1 cellular context compared by ENCODE assay signal in the genomic region with DNA sequence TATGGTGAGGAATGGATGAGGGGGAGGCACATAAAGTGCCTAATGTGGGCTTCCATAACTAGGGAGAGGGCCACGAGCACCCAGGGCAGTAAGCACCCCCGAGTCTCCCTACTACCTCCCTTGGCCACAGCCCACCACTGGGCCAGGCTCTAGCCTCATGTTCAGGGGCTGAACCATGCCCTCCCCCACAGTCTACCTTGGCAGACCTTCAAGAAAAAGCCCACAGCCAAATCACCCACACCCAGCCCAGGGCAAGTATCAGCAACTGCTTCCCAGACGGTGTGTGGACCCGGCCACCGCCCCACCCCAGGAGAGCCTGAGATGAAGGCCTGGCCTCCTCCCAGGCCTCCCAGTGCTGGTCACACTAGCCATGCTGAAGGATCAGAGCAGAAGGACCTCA.
TF ChIP-seq lines count a peak whose summit lies in the region.

No MANE protein-coding gene starts in this region.

TF ChIP-seq in HEK293, 187 proteins besides CTCF, POLR2A, EP300 and RAD21 (continued from another document):
- TF ChIP-seq, protein P1, sequence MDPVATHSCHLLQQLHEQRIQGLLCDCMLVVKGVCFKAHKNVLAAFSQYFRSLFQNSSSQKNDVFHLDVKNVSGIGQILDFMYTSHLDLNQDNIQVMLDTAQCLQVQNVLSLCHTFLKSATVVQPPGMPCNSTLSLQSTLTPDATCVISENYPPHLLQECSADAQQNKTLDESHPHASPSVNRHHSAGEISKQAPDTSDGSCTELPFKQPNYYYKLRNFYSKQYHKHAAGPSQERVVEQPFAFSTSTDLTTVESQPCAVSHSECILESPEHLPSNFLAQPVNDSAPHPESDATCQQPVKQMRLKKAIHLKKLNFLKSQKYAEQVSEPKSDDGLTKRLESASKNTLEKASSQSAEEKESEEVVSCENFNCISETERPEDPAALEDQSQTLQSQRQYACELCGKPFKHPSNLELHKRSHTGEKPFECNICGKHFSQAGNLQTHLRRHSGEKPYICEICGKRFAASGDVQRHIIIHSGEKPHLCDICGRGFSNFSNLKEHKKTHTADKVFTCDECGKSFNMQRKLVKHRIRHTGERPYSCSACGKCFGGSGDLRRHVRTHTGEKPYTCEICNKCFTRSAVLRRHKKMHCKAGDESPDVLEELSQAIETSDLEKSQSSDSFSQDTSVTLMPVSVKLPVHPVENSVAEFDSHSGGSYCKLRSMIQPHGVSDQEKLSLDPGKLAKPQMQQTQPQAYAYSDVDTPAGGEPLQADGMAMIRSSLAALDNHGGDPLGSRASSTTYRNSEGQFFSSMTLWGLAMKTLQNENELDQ (tag by site-specific recombination; IDR thresholded peaks at IDR 0.05; ENCODE audit: low read depth), result no peak
- peak; percentile 44; the same call in 1 of the 2 replicates for TF ChIP-seq KLF1 (tag by site-specific recombination; IDR thresholded peaks at IDR 0.05)
- no peak for TF ChIP-seq ZNF350 (tag by site-specific recombination; IDR thresholded peaks at IDR 0.05)
- TF ChIP-seq MEIS1 (CRISPR knock-in tag; IDR thresholded peaks at IDR 0.05; ENCODE audit: borderline replicate concordance), result no peak
- TF ChIP-seq, protein P2, sequence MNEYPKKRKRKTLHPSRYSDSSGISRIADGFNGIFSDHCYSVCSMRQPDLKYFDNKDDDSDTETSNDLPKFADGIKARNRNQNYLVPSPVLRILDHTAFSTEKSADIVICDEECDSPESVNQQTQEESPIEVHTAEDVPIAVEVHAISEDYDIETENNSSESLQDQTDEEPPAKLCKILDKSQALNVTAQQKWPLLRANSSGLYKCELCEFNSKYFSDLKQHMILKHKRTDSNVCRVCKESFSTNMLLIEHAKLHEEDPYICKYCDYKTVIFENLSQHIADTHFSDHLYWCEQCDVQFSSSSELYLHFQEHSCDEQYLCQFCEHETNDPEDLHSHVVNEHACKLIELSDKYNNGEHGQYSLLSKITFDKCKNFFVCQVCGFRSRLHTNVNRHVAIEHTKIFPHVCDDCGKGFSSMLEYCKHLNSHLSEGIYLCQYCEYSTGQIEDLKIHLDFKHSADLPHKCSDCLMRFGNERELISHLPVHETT (tag by site-specific recombination; IDR thresholded peaks at IDR 0.05), result no peak
- TF ChIP-seq, protein P3, sequence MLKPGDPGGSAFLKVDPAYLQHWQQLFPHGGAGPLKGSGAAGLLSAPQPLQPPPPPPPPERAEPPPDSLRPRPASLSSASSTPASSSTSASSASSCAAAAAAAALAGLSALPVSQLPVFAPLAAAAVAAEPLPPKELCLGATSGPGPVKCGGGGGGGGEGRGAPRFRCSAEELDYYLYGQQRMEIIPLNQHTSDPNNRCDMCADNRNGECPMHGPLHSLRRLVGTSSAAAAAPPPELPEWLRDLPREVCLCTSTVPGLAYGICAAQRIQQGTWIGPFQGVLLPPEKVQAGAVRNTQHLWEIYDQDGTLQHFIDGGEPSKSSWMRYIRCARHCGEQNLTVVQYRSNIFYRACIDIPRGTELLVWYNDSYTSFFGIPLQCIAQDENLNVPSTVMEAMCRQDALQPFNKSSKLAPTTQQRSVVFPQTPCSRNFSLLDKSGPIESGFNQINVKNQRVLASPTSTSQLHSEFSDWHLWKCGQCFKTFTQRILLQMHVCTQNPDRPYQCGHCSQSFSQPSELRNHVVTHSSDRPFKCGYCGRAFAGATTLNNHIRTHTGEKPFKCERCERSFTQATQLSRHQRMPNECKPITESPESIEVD (tag by site-specific recombination; IDR thresholded peaks at IDR 0.05), result no peak
- TF ChIP-seq, protein P4, sequence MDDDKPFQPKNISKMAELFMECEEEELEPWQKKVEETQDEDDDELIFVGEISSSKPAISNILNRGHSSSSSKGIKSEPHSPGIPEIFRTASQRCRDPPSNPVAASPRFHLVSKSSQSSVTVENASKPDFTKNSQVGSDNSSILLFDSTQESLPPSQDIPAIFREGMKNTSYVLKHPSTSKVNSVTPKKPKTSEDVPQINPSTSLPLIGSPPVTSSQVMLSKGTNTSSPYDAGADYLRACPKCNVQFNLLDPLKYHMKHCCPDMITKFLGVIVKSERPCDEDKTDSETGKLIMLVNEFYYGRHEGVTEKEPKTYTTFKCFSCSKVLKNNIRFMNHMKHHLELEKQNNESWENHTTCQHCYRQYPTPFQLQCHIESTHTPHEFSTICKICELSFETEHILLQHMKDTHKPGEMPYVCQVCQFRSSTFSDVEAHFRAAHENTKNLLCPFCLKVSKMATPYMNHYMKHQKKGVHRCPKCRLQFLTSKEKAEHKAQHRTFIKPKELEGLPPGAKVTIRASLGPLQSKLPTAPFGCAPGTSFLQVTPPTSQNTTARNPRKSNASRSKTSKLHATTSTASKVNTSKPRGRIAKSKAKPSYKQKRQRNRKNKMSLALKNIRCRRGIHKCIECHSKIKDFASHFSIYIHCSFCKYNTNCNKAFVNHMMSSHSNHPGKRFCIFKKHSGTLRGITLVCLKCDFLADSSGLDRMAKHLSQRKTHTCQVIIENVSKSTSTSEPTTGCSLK (tag by site-specific recombination; IDR thresholded peaks at IDR 0.05), result no peak
- no peak for TF ChIP-seq ZNF423 (tag by site-specific recombination; IDR thresholded peaks at IDR 0.05)
- TF ChIP-seq BCL11A (tag by site-specific recombination; IDR thresholded peaks at IDR 0.05; ENCODE audit: low read depth), result no peak
- TF ChIP-seq TRIM28 (IDR thresholded peaks at IDR 0.05; ENCODE audit: borderline replicate concordance, low read length), result no peak
- TF ChIP-seq ZNF544 (tag by site-specific recombination; IDR thresholded peaks at IDR 0.05), result no peak
- no peak for TF ChIP-seq ZFP41 (tag by site-specific recombination; IDR thresholded peaks at IDR 0.05; ENCODE audit: borderline replicate concordance)
- TF ChIP-seq ZNF529 (tag by site-specific recombination; IDR thresholded peaks at IDR 0.05; ENCODE audit: insufficient replicate concordance), result no peak
